In the genomic region with DNA sequence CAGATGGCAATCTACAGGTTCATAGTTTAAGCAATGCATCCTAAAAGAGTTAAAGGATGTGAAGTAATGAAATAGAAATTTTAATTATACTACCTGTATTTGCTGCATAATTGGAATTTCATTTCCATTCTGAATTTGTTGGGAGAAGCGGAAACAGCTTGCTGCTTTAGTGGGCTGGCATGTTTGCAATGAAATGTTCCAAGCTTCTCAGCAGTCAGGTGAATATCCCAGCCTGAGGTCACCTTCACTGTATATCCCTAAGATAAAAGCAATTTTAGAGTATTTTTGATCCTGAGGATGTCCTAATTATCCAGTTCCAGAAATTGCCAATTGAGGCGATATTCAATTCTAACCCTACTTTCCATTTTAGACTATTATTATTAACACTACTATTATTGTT, we compare ENCODE assay signal across 20 cellular contexts.
DNase-seq lines count a peak whose midpoint lies in the region; ATAC-seq, FAIRE-seq and TF ChIP-seq lines count a peak whose summit lies in the region.
"Had no signal": no experiment of that assay in that cellular context is flagged by ENCODE, and none has a peak within 500 bp of the region (broad histone marks: within the 10 kb centered on the region; RNA-seq: fewer than 3 reads in every experiment).

No MANE protein-coding gene starts in this region.

- H3K27ac ChIP-seq in keratinocyte (ENCODE audit: control insufficient read depth, insufficient read depth, low read length): no peak overlapping the region
- H3K27ac ChIP-seq: 22Rv1; A549; BLaER1 treated with 17β-estradiol and CSF1 and Interleukin-3, amounts not matched to agents 10 nM and 100 nM; C4-2B had no signal

- FAIRE-seq in keratinocyte (lab: Jason Lieb, UNC): peak; percentile 53
- FAIRE-seq: A549, D721Med, GM12878, GM12892, GM18507 had no signal

- no peak for ATAC-seq in stimulated activated naive CD8-positive, alpha-beta T cell treated with anti-CD3 and anti-CD28 coated beads, Interleukin-15, Interleukin-2, amounts not matched to agents 100 U/mL and 50 U/mL, for 24 hours
- ATAC-seq: A549; CD8-positive, alpha-beta T cell; GM12878 had no signal

- dilution Hi-C loops in keratinocyte (cut with MboI; ENCODE audit: extremely low pct_ligation_motif_present, low sequenced_read_pairs): no loop called here

- H3K4me1 ChIP-seq in keratinocyte (ENCODE audit: control insufficient read depth, extremely low read depth, insufficient read depth, low read length): no peaks in the 10 kb centered on the region
- H3K4me1 ChIP-seq: A549; BLaER1 treated with 17β-estradiol and CSF1 and Interleukin-3, amounts not matched to agents 10 nM and 100 nM; Caco-2 had no signal

- TF ChIP-seq CTCF in keratinocyte (optimal IDR thresholded peaks at IDR 0.05 in 1 of 3, IDR thresholded peaks at IDR 0.05 in 1 of 3, conservative IDR thresholded peaks at IDR 0.05 in 1 of 3; ENCODE audit: extremely low read depth in 1 of 3, insufficient read depth in 2 of 3, low read length in 3 of 3) (no peak), GM20000 (IDR thresholded peaks at IDR 0.05; ENCODE audit: extremely low read depth, missing control alignments) (no peak)

- H3K4me2 ChIP-seq in keratinocyte (ENCODE audit: control insufficient read depth, extremely low read depth, insufficient read depth, low read depth, low read length): no peak overlapping the region
- H3K4me2 ChIP-seq: A549; BLaER1 treated with 17β-estradiol and CSF1 and Interleukin-3, amounts not matched to agents 10 nM and 100 nM had no signal

- H3K9me1 ChIP-seq in keratinocyte (ENCODE audit: control insufficient read depth, extremely low read depth, insufficient read depth, low read length): no peaks in the 10 kb centered on the region

- H4K20me1 ChIP-seq in keratinocyte (ENCODE audit: control insufficient read depth, extremely low read depth, insufficient read depth, low read length): no peaks in the 10 kb centered on the region
- H4K20me1 ChIP-seq: BLaER1 treated with 17β-estradiol and CSF1 and Interleukin-3, amounts not matched to agents 10 nM and 100 nM had no signal

- H3K4me3 ChIP-seq in keratinocyte (ENCODE audit: control insufficient read depth in 2 of 3, extremely low read depth in 1 of 3, insufficient read depth in 2 of 3, low read depth in 1 of 3, low read length in 3 of 3): no peak overlapping the region
- H3K4me3 ChIP-seq: A549; BLaER1 treated with 17β-estradiol and CSF1 and Interleukin-3, amounts not matched to agents 10 nM and 100 nM; GM12878 had no signal

- H3K79me2 ChIP-seq in keratinocyte (ENCODE audit: control insufficient read depth, insufficient read depth, low read length): no peaks in the 10 kb centered on the region

- H2AFZ ChIP-seq in keratinocyte (ENCODE audit: control insufficient read depth, low read length): no peak overlapping the region

- H3K9ac ChIP-seq in keratinocyte (ENCODE audit: control insufficient read depth, extremely low read depth, insufficient read depth, low read length): no peak overlapping the region
- H3K9ac ChIP-seq: BLaER1 treated with 17β-estradiol and CSF1 and Interleukin-3, amounts not matched to agents 10 nM and 100 nM had no signal

- no peaks in the 10 kb centered on the region for H3K36me3 ChIP-seq in keratinocyte (ENCODE audit: control insufficient read depth in 2 of 2, extremely low read depth in 1 of 2, insufficient read depth in 2 of 2, low read length in 2 of 2)
- H3K36me3 ChIP-seq: BLaER1 treated with 17β-estradiol and CSF1 and Interleukin-3, amounts not matched to agents 10 nM and 100 nM had no signal

- H3K27me3 ChIP-seq in keratinocyte (ENCODE audit: control insufficient read depth, extremely low read depth, insufficient read depth, low read length): no peaks in the 10 kb centered on the region
- H3K27me3 ChIP-seq: BLaER1 treated with 17β-estradiol and CSF1 and Interleukin-3, amounts not matched to agents 10 nM and 100 nM had no signal

- in situ Hi-C loops in G401 (cut with HindIII; ENCODE audit: low sequenced_read_pairs): no loop called here

- H3K9me3 ChIP-seq in keratinocyte (ENCODE audit: control insufficient read depth, low read depth, low read length): no peaks in the 10 kb centered on the region
- H3K9me3 ChIP-seq: A549; BLaER1 treated with 17β-estradiol and CSF1 and Interleukin-3, amounts not matched to agents 10 nM and 100 nM; Caco-2 had no signal

- DNase-seq in G401 (ENCODE audit: low spot score) (peak; percentile 94), cerebellar nuclear complex (lab: John Stamatoyannopoulos, UW) (peak; percentile 13 to 77), keratinocyte (ENCODE audit: low read depth, low spot score) (no peak), GM20000 (ENCODE audit: low spot score) (no peak)
- DNase-seq in stimulated activated naive CD8-positive, alpha-beta T cell treated with anti-CD3 and anti-CD28 coated beads, Interleukin-15, Interleukin-2, amounts not matched to agents 100 U/mL and 50 U/mL, for 24 hours: no peak
- DNase-seq: AML-193; Caco-2; Calu3; CD4-positive, alpha-beta T cell; CD8-positive, alpha-beta T cell; DMS79 treated with DMSO at 0.1 percent for 48 hours; GDM1 had no signal

Comparison
In these comparisons a context has a peak if more than half of its experiments do, and no peak if none do; other contexts are left out.
1. DNase-seq: peak in G401 (single experiment) and cerebellar nuclear complex (2 of 2); none in keratinocyte (single experiment), GM20000 (single experiment) and stimulated activated naive CD8-positive, alpha-beta T cell treated with anti-CD3 and anti-CD28 coated beads, Interleukin-15, Interleukin-2, amounts not matched to agents 100 U/mL and 50 U/mL, for 24 hours (single experiment).